24 cellular contexts compared by ENCODE assay signal in genomic region chr3:25725810-25726209, GRCh38. TPM values are rescaled to one million over a fixed set of nuclear protein-coding genes. Genes with fewer than 3 reads are reported as not detected.
DNase-seq lines count a peak whose midpoint lies in the region; ATAC-seq and TF ChIP-seq lines count a peak whose summit lies in the region.
"Had no signal": no experiment of that assay in that cellular context is flagged by ENCODE, and none has a peak within 500 bp of the region (broad histone marks: within the 10 kb centered on the region; RNA-seq: fewer than 3 reads in every experiment).

No MANE protein-coding gene starts in this region.

- H3K4me1 Mint-ChIP-seq in MCF 10A (ENCODE audit: insufficient read depth, unreplicated experiment) = no peaks in the 10 kb centered on the region
- H3K4me1 Mint-ChIP-seq in stimulated activated memory B cell treated with anti-CD40 and anti-IgM and Interleukin-4, amounts not matched to agents 10 μg/mL and 1 μg/mL and 100 μg/mL, for 72 hours = no peaks in the 10 kb centered on the region
- H3K4me1 Mint-ChIP-seq: IgD-negative memory B cell, memory B cell had no signal

- H3K36me3 ChIP-seq in mammary epithelial cell (ENCODE audit: insufficient read depth, low read length) (no peaks in the 10 kb centered on the region), suprapubic skin (peaks cover 35% of the 10 kb centered on the region)
- H3K36me3 ChIP-seq: thoracic aorta had no signal

- H3K27me3 ChIP-seq in mammary epithelial cell (ENCODE audit: insufficient read depth, low read length) = no peaks in the 10 kb centered on the region
- no peaks in the 10 kb centered on the region for H3K27me3 ChIP-seq in suprapubic skin
- H3K27me3 ChIP-seq: ascending aorta, heart right ventricle, MG63 had no signal

- no peak for TF ChIP-seq POLR2A in suprapubic skin (IDR thresholded peaks at IDR 0.05)

- dilution Hi-C loops in mammary epithelial cell (cut with HindIII; ENCODE audit: low sequenced_read_pairs) = no loop called here

- DNase-seq in MCF 10A (ENCODE audit: unreplicated experiment) = no peak
- no peak for DNase-seq in mammary epithelial cell
- peak; percentile 1 for DNase-seq in NCI-H69 (lab: John Stamatoyannopoulos, UW)
- DNase-seq in epithelial cell of prostate (ENCODE audit: low read depth, low spot score) = no peak
- no peak for DNase-seq in suprapubic skin (ENCODE audit: low spot score in 2 of 2)
- DNase-seq: C1 segment of cervical spinal cord; cerebellar nuclear complex; heart right ventricle; left cardiac atrium; MG63; NCI-H1417; NCI-H510A; SIG-M5; stimulated activated naive B cell treated with anti-CD40 and anti-IgM and Interleukin-4, amounts not matched to agents 10 μg/mL and 1 μg/mL and 100 μg/mL, for 72 hours had no signal

- no peak overlapping the region for H3K4me2 ChIP-seq in mammary epithelial cell (ENCODE audit: insufficient read depth, low read depth, low read length)

- no peaks in the 10 kb centered on the region for H4K20me1 ChIP-seq in mammary epithelial cell (ENCODE audit: insufficient read depth, low read length)

- no peaks in the 10 kb centered on the region for H3K27me3 Mint-ChIP-seq in MCF 10A (ENCODE audit: insufficient read depth, unreplicated experiment)
- H3K27me3 Mint-ChIP-seq in stimulated activated memory B cell treated with anti-CD40 and anti-IgM and Interleukin-4, amounts not matched to agents 10 μg/mL and 1 μg/mL and 100 μg/mL, for 72 hours = no peaks in the 10 kb centered on the region
- H3K27me3 Mint-ChIP-seq: activated naive CD8-positive, alpha-beta T cell; IgD-negative memory B cell; memory B cell; stimulated activated naive B cell treated with anti-CD40 and anti-IgM and Interleukin-4, amounts not matched to agents 10 μg/mL and 1 μg/mL and 100 μg/mL, for 72 hours had no signal

- POLR2A ChIA-PET in MCF 10A (lab: Yijun Ruan, JAX) = interaction anchor here (0.7 kb wide), 1 partner anchor 14 kb away, joined by 3 read pairs; no protein-coding TSS in a partner anchor

- 58% methylated on average over 3 of the region's 3 CpGs for WGBS in mammary epithelial cell (ENCODE audit: low coverage, missing lambda C conversion rate)
- WGBS in suprapubic skin = 76% methylated on average over 3 of the region's 3 CpGs

- no peak overlapping the region for H3K27ac ChIP-seq in mammary epithelial cell (ENCODE audit: insufficient read depth, low read depth, low read length)
- peak overlapping the region; percentile 70 for H3K27ac ChIP-seq in epithelial cell of prostate
- no peak overlapping the region for H3K27ac ChIP-seq in suprapubic skin
- H3K27ac ChIP-seq: ascending aorta, heart right ventricle, skin epidermis, thoracic aorta had no signal

- H3K4me3 ChIP-seq in mammary epithelial cell (replicated peaks in 1 of 3; ENCODE audit: insufficient read depth in 1 of 3, low read depth in 2 of 3, low read length in 3 of 3) = no peak overlapping the region
- no peak overlapping the region for H3K4me3 ChIP-seq in suprapubic skin
- H3K4me3 ChIP-seq: ascending aorta, heart right ventricle, MG63, skin epidermis, thoracic aorta had no signal

- no peak overlapping the region for H3K4me3 Mint-ChIP-seq in MCF 10A (ENCODE audit: unreplicated experiment)
- no peak overlapping the region for H3K4me3 Mint-ChIP-seq in stimulated activated memory B cell treated with anti-CD40 and anti-IgM and Interleukin-4, amounts not matched to agents 10 μg/mL and 1 μg/mL and 100 μg/mL, for 72 hours
- H3K4me3 Mint-ChIP-seq: activated naive CD8-positive, alpha-beta T cell; IgD-negative memory B cell; memory B cell; stimulated activated naive B cell treated with anti-CD40 and anti-IgM and Interleukin-4, amounts not matched to agents 10 μg/mL and 1 μg/mL and 100 μg/mL, for 72 hours had no signal

- H3K9me3 ChIP-seq in mammary epithelial cell (replicated peaks; ENCODE audit: insufficient read depth, low read length) (no peaks in the 10 kb centered on the region), suprapubic skin (no peaks in the 10 kb centered on the region)
- H3K9me3 ChIP-seq: ascending aorta, heart right ventricle, MG63, thoracic aorta had no signal

- no peaks in the 10 kb centered on the region for H3K79me2 ChIP-seq in mammary epithelial cell (ENCODE audit: insufficient read depth, low read length)

- TF ChIP-seq EP300 in suprapubic skin (IDR thresholded peaks at IDR 0.05) = no peak

- H3K9me3 Mint-ChIP-seq in MCF 10A (ENCODE audit: unreplicated experiment) = no peaks in the 10 kb centered on the region
- H3K9me3 Mint-ChIP-seq in stimulated activated memory B cell treated with anti-CD40 and anti-IgM and Interleukin-4, amounts not matched to agents 10 μg/mL and 1 μg/mL and 100 μg/mL, for 72 hours = no peaks in the 10 kb centered on the region
- H3K9me3 Mint-ChIP-seq: IgD-negative memory B cell; memory B cell; stimulated activated naive B cell treated with anti-CD40 and anti-IgM and Interleukin-4, amounts not matched to agents 10 μg/mL and 1 μg/mL and 100 μg/mL, for 72 hours had no signal

- ATAC-seq in stimulated activated memory B cell treated with anti-CD40 and anti-IgM and Interleukin-4, amounts not matched to agents 10 μg/mL and 1 μg/mL and 100 μg/mL, for 72 hours = no peak
- ATAC-seq in GM21576 (IDR thresholded peaks at IDR 0.05; ENCODE audit: unreplicated experiment) (no peak), GM21786 (IDR thresholded peaks at IDR 0.05; ENCODE audit: unreplicated experiment) (no peak)
- ATAC-seq: heart right ventricle; left cardiac atrium; Panc1; stimulated activated naive B cell treated with anti-CD40 and anti-IgM and Interleukin-4, amounts not matched to agents 10 μg/mL and 1 μg/mL and 100 μg/mL, for 72 hours had no signal

- CTCF ChIA-PET in MCF 10A (lab: Yijun Ruan, JAX) (no interaction called here), mammary epithelial cell (lab: Charles Lee; ENCODE audit: low non-redundant PET) (no interaction called here)

- BruUV-seq in MCF 10A (replicated peaks; lab: Mats Ljungman, UMichigan) = no TSS peak
- BruUV-seq in mammary epithelial cell (replicated peaks; lab: Mats Ljungman, UMichigan) = no TSS peak

- H3K27ac Mint-ChIP-seq in MCF 10A (ENCODE audit: low read depth, unreplicated experiment) = peak overlapping the region; percentile 17
- peak overlapping the region; percentile 57 for H3K27ac Mint-ChIP-seq in stimulated activated memory B cell treated with anti-CD40 and anti-IgM and Interleukin-4, amounts not matched to agents 10 μg/mL and 1 μg/mL and 100 μg/mL, for 72 hours
- H3K27ac Mint-ChIP-seq: activated naive CD8-positive, alpha-beta T cell; stimulated activated naive B cell treated with anti-CD40 and anti-IgM and Interleukin-4, amounts not matched to agents 10 μg/mL and 1 μg/mL and 100 μg/mL, for 72 hours had no signal

- in situ Hi-C loops in mammary epithelial cell (cut with MboI; ENCODE audit: low sequenced_read_pairs in 2 of 2) = no loop called here

- H3K9ac ChIP-seq in mammary epithelial cell (ENCODE audit: insufficient read depth, low read length) = no peak overlapping the region

- intact Hi-C loops in MCF 10A (cut with micrococcal nuclease) (no loop called here), mammary epithelial cell (cut with micrococcal nuclease) (no loop called here)

- peaks cover 13% of the 10 kb centered on the region for H3K4me1 ChIP-seq in mammary epithelial cell (ENCODE audit: insufficient read depth, low read length)
- no peaks in the 10 kb centered on the region for H3K4me1 ChIP-seq in suprapubic skin
- H3K4me1 ChIP-seq: ascending aorta, heart right ventricle had no signal

- no peak overlapping the region for H2AFZ ChIP-seq in mammary epithelial cell (ENCODE audit: low read depth, low read length)

- peaks cover 22% of the 10 kb centered on the region for H3K36me3 Mint-ChIP-seq in MCF 10A (ENCODE audit: insufficient read depth, unreplicated experiment)
- peaks cover 49% of the 10 kb centered on the region for H3K36me3 Mint-ChIP-seq in stimulated activated memory B cell treated with anti-CD40 and anti-IgM and Interleukin-4, amounts not matched to agents 10 μg/mL and 1 μg/mL and 100 μg/mL, for 72 hours

- TF ChIP-seq CTCF in MCF 10A (IDR thresholded peaks at IDR 0.05; ENCODE audit: unreplicated experiment) = no peak
- TF ChIP-seq CTCF in mammary epithelial cell (conservative IDR thresholded peaks at IDR 0.05 in 1 of 2, IDR thresholded peaks at IDR 0.05 in 1 of 2; ENCODE audit: extremely low read depth in 1 of 2, insufficient read depth in 1 of 2, low read depth in 1 of 2, low read length in 2 of 2) = no peak
- TF ChIP-seq CTCF in suprapubic skin (IDR thresholded peaks at IDR 0.05) = no peak

RNA-seq across cellular contexts. Expression of gene NGLY1, which starts 57.4 kb away (rescaled TPM):
- 36.6 and 45.4 TPM in 2 replicates for total RNA-seq in MCF 10A (2022)
- 10 to 100 TPM; 23.3 to 30.9 TPM for total RNA-seq in mammary epithelial cell
- 6.6 TPM for polyA plus RNA-seq in mammary epithelial cell
- polyA minus RNA-seq in mammary epithelial cell = 12.2 TPM
- total RNA-seq in suprapubic skin = 10 to 100 TPM; 20.1 to 42.5 (median 23.8) TPM
